Comparison of ENCODE assay signal across 8 cellular contexts in genomic region chr11:118912742-118913410, GRCh38. TPM values are rescaled to one million over a fixed set of nuclear protein-coding genes. Genes with fewer than 3 reads are reported as not detected.
DNase-seq lines count a peak whose midpoint lies in the region; ATAC-seq and TF ChIP-seq lines count a peak whose summit lies in the region.

No MANE protein-coding gene starts in this region.

- H3K4me1 Mint-ChIP-seq in stimulated activated memory B cell treated with anti-CD40 and anti-IgM and Interleukin-4, amounts not matched to agents 10 μg/mL and 1 μg/mL and 100 μg/mL, for 72 hours: peaks cover 79% of the 10 kb centered on the region

- H3K9me3 ChIP-seq in HCT116 (ENCODE audit: control insufficient read depth in 1 of 2, insufficient read depth in 1 of 2, low read depth in 1 of 2, low read length in 2 of 2) (no peaks in the 10 kb centered on the region), left ventricle myocardium inferior (replicated peaks) (no peaks in the 10 kb centered on the region)

- peaks cover 0 to 13% of the 10 kb centered on the region in 2 experiments; a peak in 1 of 4 replicates for H3K36me3 ChIP-seq in HCT116 (ENCODE audit: control insufficient read depth in 1 of 2, insufficient read depth in 2 of 2, low read length in 2 of 2)
- H3K36me3 ChIP-seq in left ventricle myocardium inferior: peaks cover 5% of the 10 kb centered on the region

- H3K4me3 ChIP-seq in HCT116 (replicated peaks in 1 of 2; ENCODE audit: low read depth in 1 of 2, low read length in 2 of 2): peak overlapping the region; percentile 40 to 58
- peak overlapping the region; percentile 63 for H3K4me3 ChIP-seq in left ventricle myocardium inferior

- BruUV-seq in HCT116 (replicated peaks; lab: Mats Ljungman, UMichigan): TSS peak; percentile 60

- intact Hi-C loops in HCT116 (cut with micrococcal nuclease) (loop anchor here (1.0 to 5.0 kb wide), 2 partner anchors 15 to 104 kb away; partner anchors contain the start of genes RPS25 and TRAPPC4), left ventricle myocardium inferior (cut with micrococcal nuclease) (no loop called here)

- POLR2A ChIA-PET in HCT116 (lab: Charles Lee): interaction anchor here (0.8 to 2.8 kb wide), 8 partner anchors 105 to 292 kb away, joined by 3 to 12 read pairs (median 5); partner anchors contain the start of genes DDX6, HMBS and RPS25

- TF ChIP-seq RAD21 in HCT116 (IDR thresholded peaks at IDR 0.05; ENCODE audit: low read depth): no peak

- peaks cover 86% of the 10 kb centered on the region for H3K79me2 ChIP-seq in HCT116 (ENCODE audit: insufficient read depth, low read length)

- peak overlapping the region; percentile 100 for H3K4me2 ChIP-seq in HCT116 (ENCODE audit: low read length)

- ATAC-seq in HCT116 (no peak), HG02798 (IDR thresholded peaks at IDR 0.05; ENCODE audit: poor library complexity, unreplicated experiment) (no peak), HG03354 (IDR thresholded peaks at IDR 0.05; ENCODE audit: poor library complexity, severe bottlenecking, unreplicated experiment) (no peak)
- no peak for ATAC-seq in stimulated activated memory B cell treated with anti-CD40 and anti-IgM and Interleukin-4, amounts not matched to agents 10 μg/mL and 1 μg/mL and 100 μg/mL, for 72 hours

- H4K20me1 ChIP-seq in HCT116 (ENCODE audit: insufficient read depth): no peaks in the 10 kb centered on the region

- H3K27ac Mint-ChIP-seq in stimulated activated memory B cell treated with anti-CD40 and anti-IgM and Interleukin-4, amounts not matched to agents 10 μg/mL and 1 μg/mL and 100 μg/mL, for 72 hours: peak overlapping the region; percentile 86

- H3K4me1 ChIP-seq in HCT116 (ENCODE audit: control insufficient read depth in 1 of 2, insufficient read depth in 2 of 2, low read length in 2 of 2): peaks cover 83 to 100% of the 10 kb centered on the region in 2 experiments
- H3K4me1 ChIP-seq in left ventricle myocardium inferior: peaks cover 100% of the 10 kb centered on the region

- CTCF ChIA-PET in HCT116 (lab: Charles Lee): interaction anchor here (0.9 to 7.2 kb wide), 7 partner anchors 9 to 223 kb away, joined by 3 to 150 read pairs (median 6); partner anchors contain the start of genes BCL9L and UPK2

- H3K27ac ChIP-seq in HCT116 (ENCODE audit: low read depth, low read length) (peak overlapping the region; percentile 100), left ventricle myocardium inferior (replicated peaks) (peak overlapping the region; percentile 96)

- H3K9me3 Mint-ChIP-seq in stimulated activated memory B cell treated with anti-CD40 and anti-IgM and Interleukin-4, amounts not matched to agents 10 μg/mL and 1 μg/mL and 100 μg/mL, for 72 hours: no peaks in the 10 kb centered on the region

- DNase-seq in HCT116 (ENCODE audit: low read depth, low spot score) (no peak), T-helper 9 cell (peak; percentile 30), left ventricle myocardium inferior (no peak), NCI-H187 treated with DMSO at 0.1 percent for 48 hours (lab: John Stamatoyannopoulos, UW) (no peak), DMS153 (lab: John Stamatoyannopoulos, UW) (no peak)

- peaks cover 6% of the 10 kb centered on the region for H3K36me3 Mint-ChIP-seq in stimulated activated memory B cell treated with anti-CD40 and anti-IgM and Interleukin-4, amounts not matched to agents 10 μg/mL and 1 μg/mL and 100 μg/mL, for 72 hours

- TF ChIP-seq POLR2A in HCT116 (IDR thresholded peaks at IDR 0.05; ENCODE audit: borderline replicate concordance, extremely low read depth, insufficient read depth, insufficient read length): peak; percentile 12

- peak overlapping the region; percentile 91 for H3K9ac ChIP-seq in HCT116 (ENCODE audit: low read length)

- peak overlapping the region; percentile 47 for H3K4me3 Mint-ChIP-seq in stimulated activated memory B cell treated with anti-CD40 and anti-IgM and Interleukin-4, amounts not matched to agents 10 μg/mL and 1 μg/mL and 100 μg/mL, for 72 hours

- H3K27me3 Mint-ChIP-seq in stimulated activated memory B cell treated with anti-CD40 and anti-IgM and Interleukin-4, amounts not matched to agents 10 μg/mL and 1 μg/mL and 100 μg/mL, for 72 hours: no peaks in the 10 kb centered on the region

- H3K27me3 ChIP-seq in HCT116 (ENCODE audit: insufficient read depth, low read length) (no peaks in the 10 kb centered on the region), left ventricle myocardium inferior (ENCODE audit: low read depth) (no peaks in the 10 kb centered on the region)

- no peak for TF ChIP-seq CTCF in HCT116 (IDR thresholded peaks at IDR 0.05 in 2 of 3, conservative IDR thresholded peaks at IDR 0.05 in 1 of 3; ENCODE audit: borderline replicate concordance in 1 of 3, insufficient read depth in 1 of 3, low read depth in 2 of 3, low read length in 2 of 3)
- no peak for TF ChIP-seq CTCF in left ventricle myocardium inferior (IDR thresholded peaks at IDR 0.05; ENCODE audit: borderline replicate concordance)

- RAD21 ChIA-PET in HCT116 (lab: Charles Lee; ENCODE audit: low non-redundant PET in 1 of 2, low total read pairs in 2 of 2, uncharacterized antibody in 2 of 2, unreplicated experiment in 2 of 2): interaction anchor here (0.8 to 2.0 kb wide), 6 partner anchors 8 to 15 kb away, joined by 3 to 7 read pairs (median 4); partner anchors contain the start of gene BCL9L (in 1 of the 2)

- H2AFZ ChIP-seq in HCT116 (ENCODE audit: low read depth, low read length, poor library complexity, severe bottlenecking): no peak overlapping the region

- no peaks in the 10 kb centered on the region for H3K9me2 ChIP-seq in HCT116 (ENCODE audit: insufficient read depth)

TF ChIP-seq in HCT116, 20 proteins besides CTCF, POLR2A, EP300 and RAD21:
- peak; percentile 20; the same call in 1 of the 2 replicates for TF ChIP-seq POLR2AphosphoS5 (IDR thresholded peaks at IDR 0.05; ENCODE audit: low read depth, low read length)
- no peak for TF ChIP-seq ELF1 (IDR thresholded peaks at IDR 0.05; ENCODE audit: borderline replicate concordance, low read depth)
- TF ChIP-seq ZFX (IDR thresholded peaks at IDR 0.05): peak; percentile 17; the same call in 1 of the 2 replicates
TF ChIP-seq in HCT116: peak in this region for 2.

RNA-seq across cellular contexts. Expression of gene BCL9L, which starts 12.8 kb away (rescaled TPM):
- total RNA-seq in HCT116 (2021; ENCODE audit: unreplicated experiment) (120 TPM), left ventricle myocardium inferior (43.8 TPM)
- 83.0 and 85.7 TPM in 2 replicates for polyA plus RNA-seq in HCT116 (2012)

RNA-seq across cellular contexts. Expression of gene CXCR5, which starts 29.2 kb away (rescaled TPM):
- total RNA-seq in HCT116 (2021; ENCODE audit: unreplicated experiment): not detected
- polyA plus RNA-seq in HCT116 (2012): 0.01 TPM in 1 of 2 replicates, not detected in the other
- total RNA-seq in left ventricle myocardium inferior: not detected

RNA-seq across cellular contexts. Expression of gene UPK2, which starts 43.2 kb away (rescaled TPM):
- total RNA-seq in HCT116 (2021; ENCODE audit: unreplicated experiment) (0.42 TPM), left ventricle myocardium inferior (not detected)
- polyA plus RNA-seq in HCT116 (2012): 0.26 and 0.55 TPM in 2 replicates

RNA-seq across cellular contexts. Expression of gene FOXR1, which starts 58.7 kb away (rescaled TPM):
- not detected for total RNA-seq in HCT116 (2021; ENCODE audit: unreplicated experiment)
- polyA plus RNA-seq in HCT116 (2012): not detected in 2 replicates
- not detected for total RNA-seq in left ventricle myocardium inferior
